In genomic region chr6:24596717-24597116, GRCh38 we compare ENCODE assay signal across 25 cellular contexts. TPM values are rescaled to one million over a fixed set of nuclear protein-coding genes. Genes with fewer than 3 reads are reported as not detected.
DNase-seq lines count a peak whose midpoint lies in the region; ATAC-seq, FAIRE-seq and TF ChIP-seq lines count a peak whose summit lies in the region.
"Had no signal": no experiment of that assay in that cellular context is flagged by ENCODE, and none has a peak within 500 bp of the region (broad histone marks: within the 10 kb centered on the region; RNA-seq: fewer than 3 reads in every experiment).

No MANE protein-coding gene starts in this region.

- H3K27me3 Mint-ChIP-seq in nephron progenitor cell (ENCODE audit: low read depth, poor library complexity), result peaks cover 5% of the 10 kb centered on the region

- no peak overlapping the region for H3K9ac ChIP-seq in K562 (ENCODE audit: insufficient read depth in 1 of 2, low read depth in 2 of 2, low read length in 2 of 2)
- H3K9ac ChIP-seq: BLaER1 had no signal

- no peak for TF ChIP-seq RAD21 in K562 (CRISPR knock-in tag; conservative IDR thresholded peaks at IDR 0.05 in 1 of 2, IDR thresholded peaks at IDR 0.05 in 1 of 2)

- TF ChIP-seq CTCF in HEK293 (tag by site-specific recombination; IDR thresholded peaks at IDR 0.05), result no peak
- no peak for TF ChIP-seq CTCF in K562 (IDR thresholded peaks at IDR 0.05 in 2 of 3, conservative IDR thresholded peaks at IDR 0.05 in 1 of 3; ENCODE audit: insufficient read depth in 2 of 3, low read depth in 1 of 3, low read length in 3 of 3)
- no peak for TF ChIP-seq CTCF in esophagus muscularis mucosa (IDR thresholded peaks at IDR 0.05)
- no peak for TF ChIP-seq CTCF in nephron progenitor cell (IDR thresholded peaks at IDR 0.05)

- FAIRE-seq in K562 (lab: Jason Lieb, UNC), result no peak
- FAIRE-seq: A204.1, D721Med, G401.6, GM12891, GM19239 had no signal

- no peak for TF ChIP-seq EP300 in K562 (IDR thresholded peaks at IDR 0.05; ENCODE audit: low read length)
- TF ChIP-seq EP300 in esophagus muscularis mucosa (IDR thresholded peaks at IDR 0.05), result no peak

- no peaks in the 10 kb centered on the region for H4K20me1 ChIP-seq in K562 (replicated peaks; ENCODE audit: control insufficient read depth, insufficient read depth, low read length)
- H4K20me1 ChIP-seq: BLaER1 had no signal

- H3K4me2 ChIP-seq in K562 (ENCODE audit: insufficient read depth, low read length), result no peak overlapping the region
- H3K4me2 ChIP-seq: BLaER1 had no signal

- intact Hi-C loops in K562 (cut with micrococcal nuclease), result no loop called here
- intact Hi-C loops in esophagus muscularis mucosa (cut with DNase I), result no loop called here

- H3K27me3 ChIP-seq in K562 (ENCODE audit: control insufficient read depth in 2 of 2, insufficient read depth in 2 of 2, low read length in 2 of 2) (peaks cover 4 to 31% of the 10 kb centered on the region in 2 experiments; a peak in 4 of 5 replicates), esophagus muscularis mucosa (no peaks in the 10 kb centered on the region)
- H3K27me3 ChIP-seq: BE2C, BLaER1 had no signal

- no peaks in the 10 kb centered on the region for H3K9me3 Mint-ChIP-seq in nephron progenitor cell
- H3K9me3 Mint-ChIP-seq: CD14-positive monocyte; CD4-positive, alpha-beta memory T cell; CD4-positive, CD25-positive, alpha-beta regulatory T cell had no signal

- POLR2A ChIA-PET in HEK293 (lab: Yijun Ruan, JAX) (no interaction called here), K562 (lab: Yijun Ruan, JAX) (interaction anchor here (0.8 to 1.1 kb wide), 2 partner anchors 25 to 105 kb away, joined by 3 to 5 read pairs; no protein-coding TSS in a partner anchor)

- DNase-seq in K562 (ENCODE audit: extremely low read depth in 1 of 4, low spot score in 3 of 4) (peak in 1 of 4 experiments; percentile 1), esophagus muscularis mucosa (ENCODE audit: extremely low spot score) (peak; percentile 10), nephron progenitor cell (no peak), activated gamma-delta T cell (lab: John Stamatoyannopoulos, UW) (no peak), COLO829 (ENCODE audit: low spot score) (no peak), NCI-H2196 treated with DMSO at 0.1 percent for 48 hours (lab: John Stamatoyannopoulos, UW; ENCODE audit: unreplicated experiment) (no peak)
- DNase-seq: 8988T; ACHN; BE2C; C1 segment of cervical spinal cord; Caco-2; Calu3; CD4-positive, alpha-beta memory T cell; CD4-positive, CD25-positive, alpha-beta regulatory T cell; CD8-positive, alpha-beta memory T cell; DMS79 treated with DMSO at 0.1 percent for 48 hours; GF-D8 had no signal

- H3K9me1 ChIP-seq in K562 (ENCODE audit: control insufficient read depth, insufficient read depth, low read length), result no peaks in the 10 kb centered on the region

- no peak overlapping the region for H3K4me3 ChIP-seq in HEK293 (ENCODE audit: low read depth, low read length)
- H3K4me3 ChIP-seq in K562, result no peak overlapping the region
- no peak overlapping the region for H3K4me3 ChIP-seq in esophagus muscularis mucosa
- H3K4me3 ChIP-seq: BLaER1 had no signal

- no peak for ATAC-seq in K562

- no peaks in the 10 kb centered on the region for H3K36me3 Mint-ChIP-seq in nephron progenitor cell (ENCODE audit: low read depth)
- H3K36me3 Mint-ChIP-seq: CD14-positive monocyte; CD4-positive, alpha-beta memory T cell; CD4-positive, CD25-positive, alpha-beta regulatory T cell had no signal

- H3K9me3 ChIP-seq in HEK293 (ENCODE audit: control insufficient read depth, insufficient read depth, low read depth, low read length) (no peaks in the 10 kb centered on the region), K562 (replicated peaks; ENCODE audit: control insufficient read depth, insufficient read depth, low read depth, low read length) (no peaks in the 10 kb centered on the region), esophagus muscularis mucosa (no peaks in the 10 kb centered on the region)
- H3K9me3 ChIP-seq: BE2C, BLaER1, Caco-2 had no signal

- H3K36me3 ChIP-seq in HEK293 (ENCODE audit: control insufficient read depth in 2 of 2, insufficient read depth in 1 of 2, low read length in 2 of 2) (no peaks in the 10 kb centered on the region), K562 (ENCODE audit: control insufficient read depth, insufficient read depth, low read length) (no peaks in the 10 kb centered on the region), esophagus muscularis mucosa (no peaks in the 10 kb centered on the region)
- H3K36me3 ChIP-seq: BE2C, BLaER1 had no signal

- no peak overlapping the region for H2AFZ ChIP-seq in K562 (ENCODE audit: low read depth, low read length)

- H3K4me1 ChIP-seq in HEK293 (ENCODE audit: control insufficient read depth, insufficient read depth, low read length), result no peaks in the 10 kb centered on the region
- no peaks in the 10 kb centered on the region; a peak in 1 of 5 replicates for H3K4me1 ChIP-seq in K562 (replicated peaks in 1 of 2; ENCODE audit: control insufficient read depth in 2 of 2, insufficient read depth in 2 of 2, low read length in 2 of 2)
- H3K4me1 ChIP-seq in esophagus muscularis mucosa, result no peaks in the 10 kb centered on the region
- H3K4me1 ChIP-seq: BE2C, BLaER1, Caco-2 had no signal

- no peak for TF ChIP-seq POLR2A in K562 (conservative IDR thresholded peaks at IDR 0.05)
- TF ChIP-seq POLR2A in esophagus muscularis mucosa (IDR thresholded peaks at IDR 0.05; ENCODE audit: low read depth), result no peak

- BruUV-seq in K562 (replicated peaks; lab: Mats Ljungman, UMichigan), result no TSS peak

- in situ Hi-C loops in K562 (cut with MboI), result no loop called here

- WGBS in K562 (ENCODE audit: insufficient coverage, low coverage, missing lambda C conversion rate), result 0% methylated on average over 1 of the region's 1 CpG
- WGBS in esophagus muscularis mucosa, result 85% methylated on average over 1 of the region's 1 CpG

- CTCF ChIA-PET in HEK293 (lab: Yijun Ruan, JAX) (interaction anchor here (1.5 to 2.3 kb wide), 2 partner anchors 13 to 16 kb away, joined by 3 to 18 read pairs; no protein-coding TSS in a partner anchor), K562 (lab: Yijun Ruan, JAX; ENCODE audit: low intra/inter-chr PET ratio) (no interaction called here)

- H3K27ac ChIP-seq in HEK293 (ENCODE audit: extremely low read depth, low read depth, low read length) (no peak overlapping the region), K562 (ENCODE audit: extremely low read depth, low read depth, low read length) (no peak overlapping the region), esophagus muscularis mucosa (replicated peaks in 1 of 4) (no peak overlapping the region)
- H3K27ac ChIP-seq: BLaER1 had no signal

- no peak overlapping the region for H3K4me3 Mint-ChIP-seq in nephron progenitor cell
- H3K4me3 Mint-ChIP-seq: CD14-positive monocyte; CD4-positive, alpha-beta memory T cell; CD4-positive, CD25-positive, alpha-beta regulatory T cell; CD8-positive, alpha-beta memory T cell had no signal

- H3K27ac Mint-ChIP-seq in nephron progenitor cell, result peak overlapping the region; percentile 14
- H3K27ac Mint-ChIP-seq: CD14-positive monocyte; CD4-positive, CD25-positive, alpha-beta regulatory T cell; CD8-positive, alpha-beta memory T cell had no signal

- no peaks in the 10 kb centered on the region for H3K79me2 ChIP-seq in K562 (ENCODE audit: control insufficient read depth, insufficient read depth, low read length)

- H3K4me1 Mint-ChIP-seq in nephron progenitor cell, result peaks cover 9% of the 10 kb centered on the region
- H3K4me1 Mint-ChIP-seq: CD14-positive monocyte; CD4-positive, CD25-positive, alpha-beta regulatory T cell; CD8-positive, alpha-beta memory T cell had no signal

TF ChIP-seq in HEK293, 187 proteins besides CTCF, POLR2A, EP300 and RAD21:
- TF ChIP-seq ZNF366 (tag by site-specific recombination; conservative IDR thresholded peaks at IDR 0.05), result peak; percentile 96
- TF ChIP-seq HOXA7 (CRISPR knock-in tag; IDR thresholded peaks at IDR 0.05; ENCODE audit: borderline replicate concordance), result no peak
- TF ChIP-seq EGR2 (tag by site-specific recombination; IDR thresholded peaks at IDR 0.05; ENCODE audit: low read depth), result peak; percentile 52; the same call in 1 of the 2 replicates
- peak; percentile 27; the same call in 1 of the 2 replicates for TF ChIP-seq ZFHX2 (tag by site-specific recombination; conservative IDR thresholded peaks at IDR 0.05)
TF ChIP-seq in HEK293: peak in this region for 3.

TF ChIP-seq in K562, 482 proteins besides CTCF, POLR2A, EP300 and RAD21 (continues in another document):
- TF ChIP-seq HSF4 (CRISPR knock-in tag; IDR thresholded peaks at IDR 0.05; ENCODE audit: borderline replicate concordance) (no peak), NUFIP1 (IDR thresholded peaks at IDR 0.05; ENCODE audit: partially characterized antibody) (no peak), ELF4 (CRISPR knock-in tag; IDR thresholded peaks at IDR 0.05) (0 out of 2 replicates have a peak, but pooled peaks have one; percentile 40), ZBTB7A (IDR thresholded peaks at IDR 0.05; ENCODE audit: borderline replicate concordance, control insufficient read depth, low read depth, low read length) (no peak), THAP7 (CRISPR knock-in tag; IDR thresholded peaks at IDR 0.05) (no peak), HDAC1 (IDR thresholded peaks at IDR 0.05) (0 out of 4 replicates have a peak, but pooled peaks of 1 of the 2 experiments have one; percentile 31)

RNA-seq across cellular contexts. Expression of gene KIAA0319, which starts 49.3 kb away (rescaled TPM):
- not detected in 2 replicates for total RNA-seq in K562 (2011; cell fraction: chromatin; rRNA removed; ENCODE audit: low replicate concordance)
- total RNA-seq in K562 (2011; cell fraction: nucleolus; rRNA removed), result not detected in 2 replicates
- not detected in 2 replicates for total RNA-seq in K562 (2011; cell fraction: nucleoplasm; rRNA removed)
- total RNA-seq in K562 (2014; rRNA removed) (not detected in 2 replicates), K562 (2014; rRNA removed; fragmentation: Illumina TruSeq; extraction: Trizol) (not detected in 2 replicates), K562 (2015; rRNA removed; fragmentation: Illumina TruSeq; extraction: Trizol) (not detected in 2 replicates), K562 (2021) (not detected in 2 replicates), esophagus muscularis mucosa (under 1 TPM; under 0.01 to 0.33 (median 0.15) TPM)
- polyA plus RNA-seq in K562 (2011; rRNA removed) (not detected in 2 replicates), K562 (2014; fragmentation: Illumina TruSeq; extraction: Trizol) (0.01 TPM in 1 of 2 replicates, not detected in the other), K562 (2014; fragmentation: Nextera tagmentation; extraction: Ambion mirVana) (not detected), K562 (2014; rRNA removed) (0.03 TPM in 1 of 2 replicates, not detected in the other)
- polyA plus RNA-seq in K562 (2011; cell fraction: cytosol; rRNA removed), result not detected in 2 replicates
- polyA plus RNA-seq in K562 (2011; cell fraction: nucleus; rRNA removed), result not detected in 2 replicates
- 0.01 TPM in 2 replicates for polyA plus RNA-seq in K562 (2012)
- polyA minus RNA-seq in K562 (2011; rRNA and poly(A)+ RNA removed), result not detected in 2 replicates
- polyA minus RNA-seq in K562 (2011; cell fraction: cytosol; rRNA and poly(A)+ RNA removed), result not detected in 2 replicates
- polyA minus RNA-seq in K562 (2011; cell fraction: nucleus; rRNA and poly(A)+ RNA removed), result not detected in 2 replicates
- total RNA-seq: CD4-positive, CD25-positive, alpha-beta regulatory T cell had no signal
- polyA plus RNA-seq: CD14-positive monocyte; CD8-positive, alpha-beta memory T cell had no signal
